11 cellular contexts compared by ENCODE assay signal in genomic region chr12:28023156-28023887, GRCh38. TPM values are rescaled to one million over a fixed set of nuclear protein-coding genes. Genes with fewer than 3 reads are reported as not detected.
A peak's percentile ranks its signal among the peaks of the same experiment; 100 is the strongest.
DNase-seq lines count a peak whose midpoint lies in the region; ATAC-seq and TF ChIP-seq lines count a peak whose summit lies in the region.
"Had no signal": no experiment of that assay in that cellular context is flagged by ENCODE, and none has a peak within 500 bp of the region (broad histone marks: within the 10 kb centered on the region; RNA-seq: fewer than 3 reads in every experiment).

No MANE protein-coding gene starts in this region.

- TF ChIP-seq EP300 in SK-N-SH (IDR thresholded peaks at IDR 0.05; ENCODE audit: borderline replicate concordance in 1 of 2, low read depth in 1 of 2, low read length in 1 of 2), result peak in 1 of 2 experiments; percentile 95; a peak in 2 of 4 replicates

- no peaks in the 10 kb centered on the region for H3K79me2 ChIP-seq in SK-N-SH (ENCODE audit: insufficient read depth)

- peaks cover 11 to 20% of the 10 kb centered on the region in 2 donors for H3K27me3 Mint-ChIP-seq in stimulated activated naive B cell treated with anti-CD40 and anti-IgM and Interleukin-4, amounts not matched to agents 10 μg/mL and 1 μg/mL and 100 μg/mL, for 72 hours
- no peaks in the 10 kb centered on the region for H3K27me3 Mint-ChIP-seq in progenitor cell of endocrine pancreas
- H3K27me3 Mint-ChIP-seq: dendritic cell treated with granulocyte-macrophage colony-stimulating factor and Interleukin-4, amounts not matched to agents 40 ng/mL and 50 ng/mL, for 4 days had no signal

- 32% methylated on average over 3 of the region's 5 CpGs for WGBS in SK-N-SH (ENCODE audit: low lambda C conversion rate)

- H3K4me2 ChIP-seq in SK-N-SH, result peak overlapping the region; percentile 32; the same call in 1 of the 2 replicates

- peaks cover 12% of the 10 kb centered on the region for H3F3A ChIP-seq in SK-N-SH (replicated peaks; ENCODE audit: insufficient read depth)

- peak overlapping the region; percentile 81; the same call in 1 of the 2 replicates for H2AFZ ChIP-seq in SK-N-SH (ENCODE audit: low read depth)

- H3K4me1 Mint-ChIP-seq in stimulated activated naive B cell treated with anti-CD40 and anti-IgM and Interleukin-4, amounts not matched to agents 10 μg/mL and 1 μg/mL and 100 μg/mL, for 72 hours, result no peaks in the 10 kb centered on the region
- H3K4me1 Mint-ChIP-seq in progenitor cell of endocrine pancreas (ENCODE audit: low read depth), result peaks cover 13% of the 10 kb centered on the region

- H3K4me3 Mint-ChIP-seq in stimulated activated naive B cell treated with anti-CD40 and anti-IgM and Interleukin-4, amounts not matched to agents 10 μg/mL and 1 μg/mL and 100 μg/mL, for 72 hours, result no peak overlapping the region
- H3K4me3 Mint-ChIP-seq in progenitor cell of endocrine pancreas (ENCODE audit: low read depth), result no peak overlapping the region
- H3K4me3 Mint-ChIP-seq: dendritic cell treated with granulocyte-macrophage colony-stimulating factor and Interleukin-4, amounts not matched to agents 40 ng/mL and 50 ng/mL, for 4 days had no signal

- POLR2A ChIA-PET in SK-N-SH (lab: Yijun Ruan, JAX), result no interaction called here

- H3K4me1 ChIP-seq in SK-N-SH (ENCODE audit: control insufficient read depth in 1 of 2, insufficient read depth in 2 of 2, low read depth in 1 of 2, low read length in 1 of 2), result peaks cover 16 to 32% of the 10 kb centered on the region in 2 experiments; a peak in 2 of 4 replicates

- no peak for TF ChIP-seq RAD21 in SK-N-SH (IDR thresholded peaks at IDR 0.05; ENCODE audit: low read length)

- ATAC-seq in stimulated activated naive B cell treated with anti-CD40 and anti-IgM and Interleukin-4, amounts not matched to agents 10 μg/mL and 1 μg/mL and 100 μg/mL, for 72 hours (replicated peaks), result no peak
- ATAC-seq in GM21360 (IDR thresholded peaks at IDR 0.05; ENCODE audit: unreplicated experiment), result no peak

- H3K9me3 Mint-ChIP-seq in stimulated activated naive B cell treated with anti-CD40 and anti-IgM and Interleukin-4, amounts not matched to agents 10 μg/mL and 1 μg/mL and 100 μg/mL, for 72 hours, result no peaks in the 10 kb centered on the region
- H3K9me3 Mint-ChIP-seq in progenitor cell of endocrine pancreas (ENCODE audit: low read depth), result no peaks in the 10 kb centered on the region
- H3K9me3 Mint-ChIP-seq: activated T-helper 2 cell treated with anti-CD3 and anti-CD28 coated beads, Interferon-gamma antibody, Interleukin-2, Interleukin-4, amounts not matched to agents 10 μg/mL and 5 μg/mL and 100 μg/mL, durations not matched to agents 14 hours and 24 hours and 36 hours; dendritic cell treated with granulocyte-macrophage colony-stimulating factor and Interleukin-4, amounts not matched to agents 40 ng/mL and 50 ng/mL, for 4 days had no signal

- TF ChIP-seq CTCF in SK-N-SH (IDR thresholded peaks at IDR 0.05) (no peak), fibroblast of pulmonary artery (IDR thresholded peaks at IDR 0.05; ENCODE audit: low read length, missing control alignments) (no peak), progenitor cell of endocrine pancreas (IDR thresholded peaks at IDR 0.05; ENCODE audit: unreplicated experiment) (no peak)

- peak overlapping the region; percentile 74 for H3K9ac ChIP-seq in SK-N-SH

- H4K20me1 ChIP-seq in SK-N-SH (ENCODE audit: insufficient read depth), result no peaks in the 10 kb centered on the region

- H3K27me3 ChIP-seq in SK-N-SH (ENCODE audit: insufficient read depth), result no peaks in the 10 kb centered on the region
- H3K27me3 ChIP-seq: ovary had no signal

- no peaks in the 10 kb centered on the region for H3K36me3 ChIP-seq in SK-N-SH (replicated peaks in 1 of 2; ENCODE audit: control insufficient read depth in 1 of 2, insufficient read depth in 2 of 2, low read length in 1 of 2)
- H3K36me3 ChIP-seq: ovary had no signal

- no peaks in the 10 kb centered on the region for H3K36me3 Mint-ChIP-seq in stimulated activated naive B cell treated with anti-CD40 and anti-IgM and Interleukin-4, amounts not matched to agents 10 μg/mL and 1 μg/mL and 100 μg/mL, for 72 hours
- H3K36me3 Mint-ChIP-seq in progenitor cell of endocrine pancreas (ENCODE audit: insufficient read depth), result no peaks in the 10 kb centered on the region

- H3K27ac Mint-ChIP-seq in stimulated activated naive B cell treated with anti-CD40 and anti-IgM and Interleukin-4, amounts not matched to agents 10 μg/mL and 1 μg/mL and 100 μg/mL, for 72 hours, result peak overlapping the region; percentile 47
- no peak overlapping the region for H3K27ac Mint-ChIP-seq in progenitor cell of endocrine pancreas
- H3K27ac Mint-ChIP-seq: activated T-helper 2 cell treated with anti-CD3 and anti-CD28 coated beads, Interferon-gamma antibody, Interleukin-2, Interleukin-4, amounts not matched to agents 10 μg/mL and 5 μg/mL and 100 μg/mL, durations not matched to agents 14 hours and 24 hours and 36 hours; dendritic cell treated with granulocyte-macrophage colony-stimulating factor and Interleukin-4, amounts not matched to agents 40 ng/mL and 50 ng/mL, for 4 days had no signal

- DNase-seq in HCEC 1CT, result peak; percentile 96
- no peak for DNase-seq in SK-N-SH
- DNase-seq in fibroblast of pulmonary artery (ENCODE audit: low read depth), result peak; percentile 93
- DNase-seq in stimulated activated naive B cell treated with anti-CD40 and anti-IgM and Interleukin-4, amounts not matched to agents 10 μg/mL and 1 μg/mL and 100 μg/mL, for 72 hours, result no peak
- DNase-seq in NCI-H510A treated with DMSO at 0.1 percent for 48 hours (lab: John Stamatoyannopoulos, UW), result no peak
- DNase-seq in progenitor cell of endocrine pancreas (ENCODE audit: low spot score, unreplicated experiment), result no peak
- DNase-seq: NCI-H1048, ovary had no signal

- no peak overlapping the region for H3K4me3 ChIP-seq in SK-N-SH (ENCODE audit: low read depth in 2 of 2, low read length in 1 of 2)
- H3K4me3 ChIP-seq in fibroblast of pulmonary artery (replicated peaks; ENCODE audit: low read depth, low read length), result no peak overlapping the region
- H3K4me3 ChIP-seq: ovary had no signal

- H3K9me3 ChIP-seq in SK-N-SH, result no peaks in the 10 kb centered on the region
- H3K9me3 ChIP-seq: ovary had no signal

- peak overlapping the region in 1 of 2 experiments; percentile 99; a peak in 2 of 4 replicates for H3K27ac ChIP-seq in SK-N-SH (ENCODE audit: low read depth in 2 of 2, low read length in 1 of 2)
- H3K27ac ChIP-seq: ovary had no signal

- H3K9me2 ChIP-seq in SK-N-SH, result no peaks in the 10 kb centered on the region

- CTCF ChIA-PET in SK-N-SH (lab: Yijun Ruan, JAX), result no interaction called here

TF ChIP-seq in SK-N-SH, 30 proteins besides CTCF, POLR2A, EP300 and RAD21 (continues in another document):
- TF ChIP-seq TCF12 (IDR thresholded peaks at IDR 0.05), result peak; percentile 92
- no peak for TF ChIP-seq RCOR1 (IDR thresholded peaks at IDR 0.05; ENCODE audit: low read length)
- TF ChIP-seq GABPA (IDR thresholded peaks at IDR 0.05; ENCODE audit: low read depth), result no peak
- TF ChIP-seq REST (IDR thresholded peaks at IDR 0.05; ENCODE audit: low read depth, low read length), result 0 out of 2 replicates have a peak, but pooled peaks have one; percentile 12
- peak; percentile 51; the same call in 1 of the 2 replicates for TF ChIP-seq MEF2A (IDR thresholded peaks at IDR 0.05; ENCODE audit: borderline replicate concordance, low read depth)
- peak; percentile 69; the same call in 1 of the 2 replicates for TF ChIP-seq POLR2AphosphoS5 (IDR thresholded peaks at IDR 0.05; ENCODE audit: low read depth, low read length)
- no peak for TF ChIP-seq SMC3 (IDR thresholded peaks at IDR 0.05; ENCODE audit: low read depth, low read length)
- no peak for TF ChIP-seq SIN3A (IDR thresholded peaks at IDR 0.05; ENCODE audit: borderline replicate concordance, low read depth, low read length)
- no peak for TF ChIP-seq NRF1 (IDR thresholded peaks at IDR 0.05; ENCODE audit: low read depth, low read length)
- TF ChIP-seq IRF3 (IDR thresholded peaks at IDR 0.05; ENCODE audit: low read depth, low read length), result no peak
- TF ChIP-seq JUND (IDR thresholded peaks at IDR 0.05), result peak; percentile 96
- TF ChIP-seq YY1 (IDR thresholded peaks at IDR 0.05; ENCODE audit: low read depth), result peak; percentile 66; the same call in 1 of the 2 replicates

RNA-seq across cellular contexts. Expression of gene PTHLH, which starts 50.8 kb away (rescaled TPM):
- polyA plus RNA-seq in SK-N-SH (2012; rRNA removed), result 29.0 and 29.1 TPM in 2 replicates
- polyA plus RNA-seq in SK-N-SH (2012; cell fraction: cytosol; rRNA removed), result 25.7 and 33.9 TPM in 2 replicates
- 34.9 and 36.4 TPM in 2 replicates for polyA plus RNA-seq in SK-N-SH (2012; cell fraction: nucleus; rRNA removed)
- 0.93 and 1.3 TPM in 2 replicates for total RNA-seq in progenitor cell of endocrine pancreas
- total RNA-seq: activated T-helper 2 cell treated with anti-CD3 and anti-CD28 coated beads, Interferon-gamma antibody, Interleukin-2, Interleukin-4, amounts not matched to agents 10 μg/mL and 5 μg/mL and 100 μg/mL, durations not matched to agents 14 hours and 24 hours and 36 hours had no signal

Comparison
In these comparisons a context has a peak if more than half of its experiments do, and no peak if none do; other contexts are left out.
1. DNase-seq: peak in HCEC 1CT (single experiment) and fibroblast of pulmonary artery (single experiment); none in SK-N-SH (single experiment), stimulated activated naive B cell treated with anti-CD40 and anti-IgM and Interleukin-4, amounts not matched to agents 10 μg/mL and 1 μg/mL and 100 μg/mL, for 72 hours (single experiment), NCI-H510A treated with DMSO at 0.1 percent for 48 hours (single experiment) and progenitor cell of endocrine pancreas (single experiment).